26 cellular contexts compared by ENCODE assay signal in the genomic region with DNA sequence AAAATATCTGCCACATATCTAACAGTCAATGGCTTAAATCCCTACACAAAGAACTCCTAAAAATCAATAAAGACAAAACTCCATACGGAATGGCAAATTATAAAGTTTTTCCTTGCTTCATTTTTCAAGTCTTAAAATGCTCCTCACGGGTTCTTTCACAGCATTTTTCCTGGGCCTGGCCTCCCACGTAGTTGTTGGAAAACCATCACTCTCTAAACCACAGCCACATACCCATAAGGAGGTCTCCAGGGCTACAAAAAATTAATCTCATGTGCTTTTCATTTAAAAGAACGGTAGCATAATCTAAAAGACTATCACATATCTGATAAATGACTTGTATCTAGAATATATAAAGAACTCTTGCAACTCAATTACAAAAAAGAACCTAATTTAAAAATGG. TPM values are rescaled to one million over a fixed set of nuclear protein-coding genes. Genes with fewer than 3 reads are reported as not detected.
DNase-seq lines count a peak whose midpoint lies in the region; ATAC-seq and TF ChIP-seq lines count a peak whose summit lies in the region.
"Had no signal": no experiment of that assay in that cellular context is flagged by ENCODE, and none has a peak within 500 bp of the region (broad histone marks: within the 10 kb centered on the region; RNA-seq: fewer than 3 reads in every experiment).

No MANE protein-coding gene starts in this region.

- POLR2A ChIA-PET in T-cell (lab: Charles Lee): no interaction called here

- H3K4me3 ChIP-seq in hepatocyte: no peak overlapping the region
- H3K4me3 ChIP-seq: A549, esophagus squamous epithelium, HAP-1, ovary, upper lobe of right lung had no signal

- no peaks in the 10 kb centered on the region for H3K36me3 ChIP-seq in hepatocyte (replicated peaks; ENCODE audit: insufficient read depth, low read depth)
- H3K36me3 ChIP-seq: esophagus squamous epithelium, HAP-1, ovary, upper lobe of right lung had no signal

- no peak overlapping the region for H2AFZ ChIP-seq in hepatocyte

- H3K27me3 Mint-ChIP-seq in activated T-cell treated with anti-CD3 and anti-CD28 coated beads, Interleukin-2, amount 50 U/mL, for 72 hours (ENCODE audit: low read depth): no peaks in the 10 kb centered on the region
- no peaks in the 10 kb centered on the region for H3K27me3 Mint-ChIP-seq in T-cell
- H3K27me3 Mint-ChIP-seq: stimulated activated naive B cell treated with anti-CD40 and anti-IgM and Interleukin-4, amounts not matched to agents 10 μg/mL and 1 μg/mL and 100 μg/mL, for 72 hours had no signal

- no peak for DNase-seq in activated T-cell treated with anti-CD3 and anti-CD28 coated beads, Interleukin-2, amount 50 U/mL, for 72 hours
- DNase-seq in activated T-cell treated with anti-CD3 and anti-CD28 coated beads for 4 hours (no peak), T-cell (no peak), hepatocyte (ENCODE audit: low spot score) (no peak), caudate nucleus (lab: John Stamatoyannopoulos, UW) (no peak), NCI-H82 treated with DMSO at 0.1 percent for 48 hours (lab: John Stamatoyannopoulos, UW; ENCODE audit: unreplicated experiment) (no peak)
- no peak for DNase-seq in stimulated activated effector memory CD8-positive, alpha-beta T cell treated with anti-CD3 and anti-CD28 coated beads, Interleukin-12 subunit alpha, Interleukin-12 subunit beta, amount 100 ng/mL, for 72 hours (ENCODE audit: low spot score in 2 of 2)
- DNase-seq: activated CD4-positive, CD25-positive, alpha-beta regulatory T cell; activated effector memory CD4-positive, alpha-beta T cell treated with anti-CD3 and anti-CD28 coated beads, Interleukin-2, amount 50 U/mL, for 16 hours; amygdala; C1 segment of cervical spinal cord; cerebellar nuclear complex; effector memory CD4-positive, alpha-beta T cell; esophagus squamous epithelium; GF-D8; IMR-90; MM.1S; NCI-H1436 treated with DMSO at 0.1 percent for 48 hours; NCI-H526; ovary; stimulated activated naive B cell treated with anti-CD40 and anti-IgM and Interleukin-4, amounts not matched to agents 10 μg/mL and 1 μg/mL and 100 μg/mL, for 72 hours; upper lobe of right lung had no signal

- H3K36me3 Mint-ChIP-seq in activated T-cell treated with anti-CD3 and anti-CD28 coated beads, Interleukin-2, amount 50 U/mL, for 72 hours (ENCODE audit: insufficient read depth in 2 of 2): peaks cover 1 to 8% of the 10 kb centered on the region in 2 donors
- peaks cover 8% of the 10 kb centered on the region for H3K36me3 Mint-ChIP-seq in T-cell
- H3K36me3 Mint-ChIP-seq in stimulated activated effector memory CD8-positive, alpha-beta T cell treated with anti-CD3 and anti-CD28 coated beads, Interleukin-12 subunit alpha, Interleukin-12 subunit beta, amount 100 ng/mL, for 72 hours: peaks cover 14% of the 10 kb centered on the region

- H3K4me2 ChIP-seq in hepatocyte: peak overlapping the region; percentile 78
- H3K4me2 ChIP-seq: A549 had no signal

- H3K27me3 ChIP-seq in hepatocyte: no peaks in the 10 kb centered on the region
- H3K27me3 ChIP-seq: esophagus squamous epithelium, ovary, upper lobe of right lung had no signal

- H3K27ac Mint-ChIP-seq in activated T-cell treated with anti-CD3 and anti-CD28 coated beads, Interleukin-2, amount 50 U/mL, for 72 hours: peak overlapping the region; percentile 57
- no peak overlapping the region for H3K27ac Mint-ChIP-seq in T-cell
- no peak overlapping the region for H3K27ac Mint-ChIP-seq in stimulated activated effector memory CD8-positive, alpha-beta T cell treated with anti-CD3 and anti-CD28 coated beads, Interleukin-12 subunit alpha, Interleukin-12 subunit beta, amount 100 ng/mL, for 72 hours

- no peak overlapping the region for H3K27ac ChIP-seq in hepatocyte
- no peak overlapping the region for H3K27ac ChIP-seq in caudate nucleus (ENCODE audit: low read depth, low read length)
- H3K27ac ChIP-seq: A549, esophagus squamous epithelium, ovary, upper lobe of right lung had no signal

- peak overlapping the region; percentile 9 to 94 for H3K4me3 Mint-ChIP-seq in activated T-cell treated with anti-CD3 and anti-CD28 coated beads, Interleukin-2, amount 50 U/mL, for 72 hours
- H3K4me3 Mint-ChIP-seq in T-cell: peak overlapping the region in 2 of 3 donors; percentile 90 to 93
- peak overlapping the region; percentile 86 for H3K4me3 Mint-ChIP-seq in stimulated activated effector memory CD8-positive, alpha-beta T cell treated with anti-CD3 and anti-CD28 coated beads, Interleukin-12 subunit alpha, Interleukin-12 subunit beta, amount 100 ng/mL, for 72 hours
- H3K4me3 Mint-ChIP-seq: stimulated activated naive B cell treated with anti-CD40 and anti-IgM and Interleukin-4, amounts not matched to agents 10 μg/mL and 1 μg/mL and 100 μg/mL, for 72 hours had no signal

- H3K4me1 ChIP-seq in hepatocyte (ENCODE audit: insufficient read depth): peaks cover 18% of the 10 kb centered on the region

- peaks cover 81% of the 10 kb centered on the region for H3K79me2 ChIP-seq in hepatocyte

- 83% methylated on average over 4 of the region's 4 CpGs for WGBS in hepatocyte (ENCODE audit: low lambda C conversion rate, missing lambda C conversion rate)

- CTCF ChIA-PET in T-cell (lab: Charles Lee): no interaction called here

- TF ChIP-seq CTCF in hepatocyte (IDR thresholded peaks at IDR 0.05; ENCODE audit: poor library complexity): no peak

- H3K9me3 Mint-ChIP-seq in activated T-cell treated with anti-CD3 and anti-CD28 coated beads, Interleukin-2, amount 50 U/mL, for 72 hours: no peaks in the 10 kb centered on the region
- H3K9me3 Mint-ChIP-seq in T-cell: no peaks in the 10 kb centered on the region
- H3K9me3 Mint-ChIP-seq in stimulated activated effector memory CD8-positive, alpha-beta T cell treated with anti-CD3 and anti-CD28 coated beads, Interleukin-12 subunit alpha, Interleukin-12 subunit beta, amount 100 ng/mL, for 72 hours: no peaks in the 10 kb centered on the region
- H3K9me3 Mint-ChIP-seq: stimulated activated naive B cell treated with anti-CD40 and anti-IgM and Interleukin-4, amounts not matched to agents 10 μg/mL and 1 μg/mL and 100 μg/mL, for 72 hours had no signal

- ATAC-seq in activated T-cell treated with anti-CD3 and anti-CD28 coated beads, Interleukin-2, amount 50 U/mL, for 72 hours (replicated peaks in 1 of 2): no peak
- ATAC-seq in T-cell (replicated peaks in 1 of 4) (no peak), HG02610 (IDR thresholded peaks at IDR 0.05; ENCODE audit: unreplicated experiment) (no peak)
- ATAC-seq in stimulated activated effector memory CD8-positive, alpha-beta T cell treated with anti-CD3 and anti-CD28 coated beads, Interleukin-12 subunit alpha, Interleukin-12 subunit beta, amount 100 ng/mL, for 72 hours: no peak
- ATAC-seq: A549; sciatic nerve; stimulated activated naive B cell treated with anti-CD40 and anti-IgM and Interleukin-4, amounts not matched to agents 10 μg/mL and 1 μg/mL and 100 μg/mL, for 72 hours; upper lobe of right lung had no signal

- H4K20me1 ChIP-seq in hepatocyte (ENCODE audit: insufficient read depth, poor library complexity, severe bottlenecking): no peaks in the 10 kb centered on the region

- H3K9me2 ChIP-seq in hepatocyte (replicated peaks; ENCODE audit: insufficient read depth): no peaks in the 10 kb centered on the region

- H3K9me3 ChIP-seq in hepatocyte (ENCODE audit: low read depth): no peaks in the 10 kb centered on the region
- H3K9me3 ChIP-seq: A549, esophagus squamous epithelium, HAP-1, ovary, upper lobe of right lung had no signal

- H3K4me1 Mint-ChIP-seq in activated T-cell treated with anti-CD3 and anti-CD28 coated beads, Interleukin-2, amount 50 U/mL, for 72 hours (ENCODE audit: low read depth): peaks cover 60% of the 10 kb centered on the region
- H3K4me1 Mint-ChIP-seq in T-cell: peaks cover 46 to 55% (median 49%) of the 10 kb centered on the region in 3 donors
- H3K4me1 Mint-ChIP-seq in stimulated activated effector memory CD8-positive, alpha-beta T cell treated with anti-CD3 and anti-CD28 coated beads, Interleukin-12 subunit alpha, Interleukin-12 subunit beta, amount 100 ng/mL, for 72 hours: peaks cover 38% of the 10 kb centered on the region

RNA-seq across cellular contexts. Expression of gene COA1, which starts 2.9 kb away (rescaled TPM):
- total RNA-seq in activated T-cell treated with anti-CD3 and anti-CD28 coated beads, Interleukin-2, amount 50 U/mL, for 72 hours: 100 to 1,000 TPM in 1 of 2 donors, 10 to 100 TPM in 1; 85.4 to 106 TPM
- total RNA-seq in T-cell: 10 to 100 TPM; 49.6 to 92.1 (median 67.8) TPM
- 55.2 and 60.5 TPM in 2 replicates for total RNA-seq in hepatocyte
- 50.5 and 52.1 TPM in 2 replicates for polyA plus RNA-seq in hepatocyte

RNA-seq across cellular contexts. Expression of gene BLVRA, which starts 32.0 kb away (rescaled TPM):
- 10 to 100 TPM; 29.8 to 36.1 TPM for total RNA-seq in activated T-cell treated with anti-CD3 and anti-CD28 coated beads, Interleukin-2, amount 50 U/mL, for 72 hours
- total RNA-seq in T-cell: 10 to 100 TPM; 14.1 to 21.3 (median 17.3) TPM
- total RNA-seq in hepatocyte: 17.9 and 21.0 TPM in 2 replicates
- polyA plus RNA-seq in hepatocyte: 29.2 and 34.2 TPM in 2 replicates
